In the genomic region with DNA sequence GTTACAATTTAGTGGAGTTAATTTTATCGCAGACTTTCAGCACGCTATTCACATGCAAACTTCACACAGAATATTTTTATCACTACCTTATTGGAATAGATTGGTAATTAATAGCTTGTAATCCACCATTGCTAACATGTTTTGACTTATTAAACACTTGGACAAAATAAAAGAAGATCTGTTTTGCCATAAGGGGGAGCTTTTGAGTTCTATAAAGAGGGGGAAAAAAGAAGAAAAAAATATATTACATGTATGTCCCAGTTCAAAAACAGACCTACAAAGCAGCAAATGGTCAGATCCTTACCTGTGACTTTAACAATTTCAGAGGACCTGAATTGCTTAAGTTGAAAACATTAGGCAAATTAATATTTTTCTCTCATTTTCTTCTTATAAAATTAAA, we compare ENCODE assay signal across 9 cellular contexts.
DNase-seq lines count a peak whose midpoint lies in the region; ATAC-seq and TF ChIP-seq lines count a peak whose summit lies in the region.
"Had no signal": no experiment of that assay in that cellular context is flagged by ENCODE, and none has a peak within 500 bp of the region (broad histone marks: within the 10 kb centered on the region; RNA-seq: fewer than 3 reads in every experiment).

No MANE protein-coding gene starts in this region.

- in situ Hi-C loops in brain microvascular endothelial cell (cut with HindIII; ENCODE audit: low pct_ligation_motif_present, low sequenced_read_pairs): no loop called here

- ATAC-seq in GM21737 (IDR thresholded peaks at IDR 0.05; ENCODE audit: unreplicated experiment): no peak

- H3K4me1 ChIP-seq in mucosa of stomach (ENCODE audit: control insufficient read depth, insufficient read depth, low read length): peaks cover 5% of the 10 kb centered on the region

- H3K9me3 ChIP-seq in mucosa of stomach (ENCODE audit: control insufficient read depth, low read length): no peaks in the 10 kb centered on the region

- peak overlapping the region; percentile 26 for H3K9ac ChIP-seq in mucosa of stomach (ENCODE audit: low read length)

- DNase-seq in LNCaP clone FGC (ENCODE audit: low read depth) (no peak), brain microvascular endothelial cell (no peak), NCI-H2196 (lab: John Stamatoyannopoulos, UW; ENCODE audit: unreplicated experiment) (no peak)
- DNase-seq in stimulated activated naive CD4-positive, alpha-beta T cell treated with Interleukin-2 at 50 U/mL for 16 hours (lab: John Stamatoyannopoulos, UW): no peak
- no peak for DNase-seq in activated CD4-positive, alpha-beta T cell treated with anti-CD3 and anti-CD28 coated beads for 48 hours
- DNase-seq: activated CD4-positive, alpha-beta memory T cell treated with anti-CD3 and anti-CD28 coated beads for 36 hours had no signal

- H3K27me3 ChIP-seq in brain microvascular endothelial cell (replicated peaks): no peaks in the 10 kb centered on the region
- H3K27me3 ChIP-seq in mucosa of stomach (ENCODE audit: control insufficient read depth, insufficient read depth, low read length): peaks cover 45% of the 10 kb centered on the region

- H3K36me3 ChIP-seq in brain microvascular endothelial cell (replicated peaks) (peaks cover 10% of the 10 kb centered on the region), mucosa of stomach (ENCODE audit: control insufficient read depth, insufficient read depth, low read length) (no peaks in the 10 kb centered on the region)

- no peak overlapping the region for H3K27ac ChIP-seq in C4-2B
- H3K27ac ChIP-seq in brain microvascular endothelial cell: peak overlapping the region; percentile 97

- TF ChIP-seq CTCF in C4-2B (conservative IDR thresholded peaks at IDR 0.05) (peak; percentile 46), LNCaP clone FGC (IDR thresholded peaks at IDR 0.05; ENCODE audit: control insufficient read depth, extremely low read depth, insufficient read depth) (peak; percentile 33; the same call in 1 of the 2 replicates), brain microvascular endothelial cell (IDR thresholded peaks at IDR 0.05; ENCODE audit: low read depth, low read length, missing control alignments) (peak; percentile 16)

- H3K4me3 ChIP-seq in LNCaP clone FGC (ENCODE audit: low read depth, low read length) (no peak overlapping the region), brain microvascular endothelial cell (ENCODE audit: low read depth, low read length) (no peak overlapping the region), mucosa of stomach (ENCODE audit: low read length) (no peak overlapping the region)
